ENCODE assay signal across 1 cellular context in the genomic region with DNA sequence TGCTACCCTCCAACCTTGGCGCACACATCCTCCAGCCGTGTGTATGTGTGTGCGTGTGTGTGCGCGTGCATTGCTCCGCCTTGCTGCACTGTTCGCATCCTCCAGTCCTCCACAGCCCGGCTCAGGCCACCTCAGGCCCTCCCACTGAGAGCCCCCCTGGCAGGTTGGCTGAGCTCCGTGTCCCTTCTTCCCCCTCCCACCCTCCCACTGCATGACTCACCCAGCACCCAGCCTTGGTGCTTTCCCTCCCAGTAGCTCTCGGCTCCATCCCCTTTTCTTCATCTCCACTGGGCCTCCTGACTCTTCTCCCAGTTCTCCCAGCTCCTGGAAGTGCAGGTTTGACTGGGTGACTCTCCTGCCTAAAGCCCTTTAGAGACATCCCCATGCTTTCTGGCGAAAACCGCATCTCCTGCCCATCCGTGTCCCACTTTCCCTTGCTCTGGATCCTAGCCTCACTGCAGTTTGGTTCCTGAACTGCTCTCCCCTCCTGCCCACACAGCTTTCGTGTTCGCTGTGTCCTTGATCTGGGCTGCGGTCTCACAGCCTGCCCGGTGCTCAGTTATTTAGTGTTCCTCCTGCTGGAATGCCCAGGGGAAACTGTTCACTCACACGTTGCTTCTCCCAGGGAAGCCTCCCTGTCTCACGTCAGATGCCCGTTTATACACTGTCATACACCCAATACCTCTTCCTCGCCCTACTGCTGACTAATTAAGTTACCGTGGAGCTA.
TF ChIP-seq lines count a peak whose summit lies in the region.

No MANE protein-coding gene starts in this region.

TF ChIP-seq in IMR-90, 13 proteins besides CTCF, POLR2A, EP300 and RAD21 (continued from another document):
- no peak for TF ChIP-seq CEBPB (IDR thresholded peaks at IDR 0.05; ENCODE audit: low read depth, low read length)
- no peak for TF ChIP-seq MAFK (IDR thresholded peaks at IDR 0.05; ENCODE audit: low read depth, low read length)
- TF ChIP-seq ELK1 (IDR thresholded peaks at IDR 0.05; ENCODE audit: borderline replicate concordance, low read depth, low read length) = no peak
- TF ChIP-seq FOS (IDR thresholded peaks at IDR 0.05; ENCODE audit: low read depth, low read length) = no peak
- TF ChIP-seq MAZ (IDR thresholded peaks at IDR 0.05; ENCODE audit: borderline replicate concordance, low read depth, low read length) = no peak
